Comparison of ENCODE assay signal across 8 cellular contexts in the genomic region with DNA sequence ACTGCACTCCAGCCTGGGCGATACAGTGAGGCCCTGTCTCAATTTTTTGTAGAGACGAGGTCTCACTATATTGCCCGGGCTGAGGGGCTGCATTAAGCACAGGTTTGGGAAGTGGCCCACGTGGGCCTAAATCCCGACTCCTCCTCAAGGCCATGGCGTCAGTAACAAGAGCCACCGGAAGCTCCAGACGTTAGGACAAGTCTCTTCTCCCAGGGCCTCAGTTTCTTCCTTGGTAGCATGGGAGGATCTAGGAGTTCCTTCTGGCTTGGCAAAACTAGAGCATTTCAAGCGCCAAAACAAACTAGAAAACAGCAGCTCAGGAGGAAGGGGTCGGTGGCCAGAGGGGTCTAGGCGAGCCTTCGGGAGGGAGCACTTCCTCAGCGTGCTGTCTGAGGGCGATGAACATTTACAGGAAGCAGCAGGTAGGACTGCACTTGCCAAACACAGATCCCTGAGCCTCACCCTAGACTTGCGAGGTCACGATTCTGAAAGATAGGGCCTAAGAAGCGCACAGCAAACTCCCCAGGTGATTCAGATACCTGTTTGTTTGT. TPM values are rescaled to one million over a fixed set of nuclear protein-coding genes. Genes with fewer than 3 reads are reported as not detected.
DNase-seq lines count a peak whose midpoint lies in the region; ATAC-seq and TF ChIP-seq lines count a peak whose summit lies in the region.

No MANE protein-coding gene starts in this region.

- ATAC-seq in GM21515 (IDR thresholded peaks at IDR 0.05; ENCODE audit: unreplicated experiment) (peak; percentile 10), GM21528 (IDR thresholded peaks at IDR 0.05; ENCODE audit: low FRiP score, unreplicated experiment) (no peak)

- peak overlapping the region; percentile 86 to 90 for H3K4me3 ChIP-seq in CD4-positive, alpha-beta memory T cell (ENCODE audit: low read length in 2 of 2)
- peak overlapping the region; percentile 95 for H3K4me3 ChIP-seq in colonic mucosa
- H3K4me3 ChIP-seq in muscle layer of duodenum (ENCODE audit: low read depth in 1 of 2, low read length in 2 of 2): peak overlapping the region; percentile 78 to 98

- no peak for DNase-seq in CD4-positive, alpha-beta memory T cell
- DNase-seq in NCI-H774 (lab: John Stamatoyannopoulos, UW) (peak; percentile 25), colonic mucosa (no peak), NCI-H446 treated with DMSO at 0.1 percent for 48 hours (lab: John Stamatoyannopoulos, UW) (no peak), T1000 (lab: John Stamatoyannopoulos, UW) (no peak)

- peaks cover 42% of the 10 kb centered on the region for H3K4me1 ChIP-seq in CD4-positive, alpha-beta memory T cell (ENCODE audit: insufficient read depth, low read length)
- H3K4me1 ChIP-seq in colonic mucosa (peaks cover 10% of the 10 kb centered on the region), muscle layer of duodenum (ENCODE audit: control insufficient read depth in 1 of 2, insufficient read depth in 2 of 2, low read length in 2 of 2) (peaks cover 0 to 26% of the 10 kb centered on the region in 2 donors)

- peak overlapping the region; percentile 89 for H3K27ac ChIP-seq in CD4-positive, alpha-beta memory T cell (ENCODE audit: low read depth, low read length)
- peak overlapping the region; percentile 81 for H3K27ac ChIP-seq in colonic mucosa
- H3K27ac ChIP-seq in muscle layer of duodenum (ENCODE audit: low read length): peak overlapping the region; percentile 96

- peaks cover 0 to 2% (median 0%) of the 10 kb centered on the region in 8 donors for H3K9me3 Mint-ChIP-seq in CD4-positive, alpha-beta memory T cell

- H3K27ac Mint-ChIP-seq in CD4-positive, alpha-beta memory T cell: peak overlapping the region; percentile 96 to 99 (median 99)

- peaks cover 68% of the 10 kb centered on the region for H3K36me3 ChIP-seq in CD4-positive, alpha-beta memory T cell (ENCODE audit: insufficient read depth, low read length)
- H3K36me3 ChIP-seq in colonic mucosa (peaks cover 17% of the 10 kb centered on the region), muscle layer of duodenum (ENCODE audit: control insufficient read depth in 1 of 2, insufficient read depth in 2 of 2, low read length in 2 of 2) (peaks cover 57 to 58% of the 10 kb centered on the region in 2 donors)

- no peak for TF ChIP-seq CTCF in colonic mucosa (IDR thresholded peaks at IDR 0.05)

- CTCF ChIA-PET in CD4-positive, alpha-beta memory T cell (lab: Charles Lee; ENCODE audit: partially characterized antibody): interaction anchor here (0.8 to 6.0 kb wide), 21 partner anchors 7 to 246 kb away, joined by 3 to 119 read pairs (median 4); a partner anchor contains a TSS

- H3K9ac ChIP-seq in colonic mucosa (ENCODE audit: low read depth in 2 of 2, low read length in 2 of 2): peak overlapping the region; percentile 77 to 99

- H3K36me3 Mint-ChIP-seq in CD4-positive, alpha-beta memory T cell: peaks cover 45 to 87% of the 10 kb centered on the region in 2 donors

- no peaks in the 10 kb centered on the region for H3K9me3 ChIP-seq in CD4-positive, alpha-beta memory T cell (ENCODE audit: control insufficient read depth in 1 of 2, low read length in 2 of 2)
- H3K9me3 ChIP-seq in colonic mucosa (no peaks in the 10 kb centered on the region), muscle layer of duodenum (ENCODE audit: control insufficient read depth in 1 of 2, low read length in 2 of 2) (no peaks in the 10 kb centered on the region)

- POLR2A ChIA-PET in CD4-positive, alpha-beta memory T cell (lab: Charles Lee; ENCODE audit: partially characterized antibody): interaction anchor here (0.6 to 6.0 kb wide), 15 partner anchors 8 to 204 kb away, joined by 3 to 119 read pairs (median 6); a partner anchor contains a TSS

- peak overlapping the region; percentile 95 to 98 (median 97) for H3K4me3 Mint-ChIP-seq in CD4-positive, alpha-beta memory T cell

- peaks cover 24 to 67% (median 45%) of the 10 kb centered on the region in 4 donors for H3K4me1 Mint-ChIP-seq in CD4-positive, alpha-beta memory T cell

- no peaks in the 10 kb centered on the region for H3K27me3 Mint-ChIP-seq in CD4-positive, alpha-beta memory T cell

- no peaks in the 10 kb centered on the region for H3K27me3 ChIP-seq in CD4-positive, alpha-beta memory T cell (ENCODE audit: insufficient read depth, low read length)
- H3K27me3 ChIP-seq in colonic mucosa: no peaks in the 10 kb centered on the region
- H3K27me3 ChIP-seq in muscle layer of duodenum (ENCODE audit: low read depth, low read length): no peaks in the 10 kb centered on the region

- intact Hi-C loops in CD4-positive, alpha-beta memory T cell (cut with micrococcal nuclease): loop anchor here (1.0 to 5.0 kb wide), 7 partner anchors 8 to 628 kb away; a partner anchor contains a TSS
- intact Hi-C loops in colonic mucosa (cut with DNase I): loop anchor here (10.0 kb wide), 1 partner anchor 192 kb away; no protein-coding TSS in a partner anchor

RNA-seq across cellular contexts. Expression of a gene that starts 0.5 kb away (rescaled TPM):
- 10 to 100 TPM; 32.5 to 36.6 TPM for total RNA-seq in CD4-positive, alpha-beta memory T cell
- 10 to 100 TPM; 58.2 to 76.1 TPM for polyA plus RNA-seq in CD4-positive, alpha-beta memory T cell
- 10 to 100 TPM; 17.2 to 21.3 TPM for total RNA-seq in colonic mucosa

RNA-seq across cellular contexts. Expression of a gene that starts 7.6 kb away (rescaled TPM):
- total RNA-seq in CD4-positive, alpha-beta memory T cell: 1,000 to 10,000 TPM; 3,820 to 4,004 TPM
- 1,000 to 10,000 TPM; 1,070 to 1,459 TPM for polyA plus RNA-seq in CD4-positive, alpha-beta memory T cell
- 1,000 to 10,000 TPM; 1,582 to 1,802 TPM for total RNA-seq in colonic mucosa

RNA-seq across cellular contexts. Expression of a gene that starts 8.1 kb away (rescaled TPM):
- total RNA-seq in CD4-positive, alpha-beta memory T cell: 1 to 10 TPM; 5.1 to 6.5 TPM
- polyA plus RNA-seq in CD4-positive, alpha-beta memory T cell: 1 to 10 TPM; 6.2 to 7.2 TPM
- 10 to 100 TPM in 1 of 2 donors, 1 to 10 TPM in 1; 8.4 to 20.1 TPM for total RNA-seq in colonic mucosa
